In the genomic region with DNA sequence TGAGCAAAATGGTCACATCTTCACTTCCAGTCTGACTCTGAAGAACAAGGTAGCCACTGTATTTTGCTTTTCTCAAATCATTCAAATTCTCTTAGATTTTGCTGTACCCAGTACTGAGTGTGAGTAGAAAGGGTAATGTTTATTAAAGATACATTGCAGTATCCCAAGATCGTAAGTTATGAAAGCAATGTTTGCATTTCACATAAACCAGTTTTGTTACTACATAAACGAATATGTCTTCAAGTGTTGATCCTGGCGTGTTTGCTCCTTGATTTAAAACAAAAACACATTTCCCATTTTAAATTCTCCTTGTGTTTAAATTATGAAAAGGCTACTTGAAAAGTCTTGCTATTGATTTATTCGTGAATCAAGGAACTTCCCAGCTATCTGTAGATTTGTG, we compare ENCODE assay signal across 20 cellular contexts. TPM values are rescaled to one million over a fixed set of nuclear protein-coding genes. Genes with fewer than 3 reads are reported as not detected.
DNase-seq lines count a peak whose midpoint lies in the region; ATAC-seq, FAIRE-seq and TF ChIP-seq lines count a peak whose summit lies in the region.
"Had no signal": no experiment of that assay in that cellular context is flagged by ENCODE, and none has a peak within 500 bp of the region (broad histone marks: within the 10 kb centered on the region; RNA-seq: fewer than 3 reads in every experiment).

No MANE protein-coding gene starts in this region.

- POLR2A ChIA-PET in HepG2 (lab: Yijun Ruan, JAX), result no interaction called here

- H3K4me1 ChIP-seq in DOHH2 (ENCODE audit: control insufficient read depth, low read length) (peaks cover 42% of the 10 kb centered on the region), testis (peaks cover 23% of the 10 kb centered on the region), HepG2 (ENCODE audit: insufficient read depth, low read length) (0 out of 2 replicates have a peak, but pooled peaks cover 7% of the 10 kb centered on the region)

- CTCF ChIA-PET in HepG2 (lab: Yijun Ruan, JAX; ENCODE audit: low intra/inter-chr PET ratio, low total read pairs), result no interaction called here

- WGBS in testis, 2 donors, result 64 to 81% methylated on average over 4 of the region's 4 CpGs
- 91% methylated on average over 4 of the region's 4 CpGs for WGBS in HepG2 (ENCODE audit: low lambda C conversion rate)

- H3K27me3 Mint-ChIP-seq in activated naive CD8-positive, alpha-beta T cell, result no peaks in the 10 kb centered on the region
- H3K27me3 Mint-ChIP-seq in activated naive CD8-positive, alpha-beta T cell treated with anti-CD3 and anti-CD28 coated beads for 36 hours, result no peaks in the 10 kb centered on the region
- no peaks in the 10 kb centered on the region for H3K27me3 Mint-ChIP-seq in chondrocyte (ENCODE audit: low read depth)
- H3K27me3 Mint-ChIP-seq: CD8-positive, alpha-beta memory T cell had no signal

- peaks cover 52% of the 10 kb centered on the region for H3K4me1 Mint-ChIP-seq in activated naive CD8-positive, alpha-beta T cell (ENCODE audit: low read depth)
- peaks cover 34% of the 10 kb centered on the region for H3K4me1 Mint-ChIP-seq in activated naive CD8-positive, alpha-beta T cell treated with anti-CD3 and anti-CD28 coated beads for 36 hours
- H3K4me1 Mint-ChIP-seq in chondrocyte (ENCODE audit: low read depth), result peaks cover 39% of the 10 kb centered on the region

- H3K36me3 ChIP-seq in DOHH2 (ENCODE audit: control insufficient read depth, low read length) (peaks cover 5% of the 10 kb centered on the region; the same call in 1 of the 2 replicates), testis (ENCODE audit: low read depth, missing control alignments) (no peaks in the 10 kb centered on the region), HepG2 (replicated peaks in 1 of 2; ENCODE audit: control insufficient read depth in 1 of 2, insufficient read depth in 2 of 2, low read length in 2 of 2) (no peaks in the 10 kb centered on the region)
- H3K36me3 ChIP-seq: MG63 had no signal

- BruUV-seq in HepG2 (replicated peaks; lab: Mats Ljungman, UMichigan), result no TSS peak

- H3K27ac ChIP-seq in DOHH2 (ENCODE audit: low read depth, low read length) (no peak overlapping the region), testis (peak overlapping the region; percentile 0 to 42), HepG2 (ENCODE audit: extremely low read length, insufficient read depth, low read length) (no peak overlapping the region)

- TF ChIP-seq CTCF in DOHH2 (IDR thresholded peaks at IDR 0.05; ENCODE audit: low read depth, low read length, poor library complexity, severe bottlenecking) (no peak), chondrocyte (IDR thresholded peaks at IDR 0.05) (no peak), testis (IDR thresholded peaks at IDR 0.05) (no peak), HepG2 (CRISPR knock-in tag; IDR thresholded peaks at IDR 0.05) (no peak)

- no peak for DNase-seq in activated naive CD8-positive, alpha-beta T cell treated with anti-CD3 and anti-CD28 coated beads for 36 hours
- DNase-seq in chondrocyte (ENCODE audit: low spot score) (no peak), testis (no peak), hippocampal formation (lab: John Stamatoyannopoulos, UW) (no peak), HepG2 (ENCODE audit: low spot score) (no peak)
- DNase-seq: Calu3; CD8-positive, alpha-beta memory T cell; DMS153; MG63; NCI-H187; NCI-H446 treated with DMSO at 0.1 percent for 48 hours; NCI-H526 treated with DMSO at 0.1 percent for 48 hours; OCI-M1; Right ventricle myocardium superior had no signal

- H3K36me3 Mint-ChIP-seq in activated naive CD8-positive, alpha-beta T cell, result peaks cover 23% of the 10 kb centered on the region
- peaks cover 23% of the 10 kb centered on the region for H3K36me3 Mint-ChIP-seq in activated naive CD8-positive, alpha-beta T cell treated with anti-CD3 and anti-CD28 coated beads for 36 hours
- peaks cover 4% of the 10 kb centered on the region for H3K36me3 Mint-ChIP-seq in chondrocyte (ENCODE audit: low read depth)

- H3K27me3 ChIP-seq in DOHH2 (ENCODE audit: control insufficient read depth, low read length) (no peaks in the 10 kb centered on the region), testis (no peaks in the 10 kb centered on the region), HepG2 (ENCODE audit: control insufficient read depth in 1 of 2, insufficient read depth in 2 of 2, low read length in 2 of 2) (no peaks in the 10 kb centered on the region)
- H3K27me3 ChIP-seq: MG63 had no signal

- ATAC-seq in HG03280 (IDR thresholded peaks at IDR 0.05; ENCODE audit: unreplicated experiment) (no peak), HepG2 (no peak)

- no peak overlapping the region for H3K9ac ChIP-seq in HepG2 (ENCODE audit: insufficient read depth, low read depth, low read length)

- no peak for TF ChIP-seq RAD21 in HepG2 (CRISPR knock-in tag; IDR thresholded peaks at IDR 0.05)

- H3K79me2 ChIP-seq in DOHH2 (ENCODE audit: control insufficient read depth, low read length) (peaks cover 73% of the 10 kb centered on the region), HepG2 (ENCODE audit: insufficient read depth, low read length) (no peaks in the 10 kb centered on the region)

- intact Hi-C loops in testis (cut with DNase I; ENCODE audit: low total_unique reads), result no loop called here
- intact Hi-C loops in HepG2 (cut with micrococcal nuclease; ENCODE audit: unreplicated experiment), result no loop called here

- peaks cover 4% of the 10 kb centered on the region; the same call in 1 of the 2 replicates for H4K20me1 ChIP-seq in DOHH2 (ENCODE audit: control insufficient read depth, insufficient read depth, low read depth, low read length)
- H4K20me1 ChIP-seq in HepG2 (ENCODE audit: insufficient read depth, low read length), result no peaks in the 10 kb centered on the region; the same call in 1 of the 2 replicates

- no peaks in the 10 kb centered on the region for H3K9me2 ChIP-seq in DOHH2 (replicated peaks; ENCODE audit: control insufficient read depth, low read length)

- H3K9me3 Mint-ChIP-seq in activated naive CD8-positive, alpha-beta T cell (ENCODE audit: low read depth), result no peaks in the 10 kb centered on the region
- H3K9me3 Mint-ChIP-seq in activated naive CD8-positive, alpha-beta T cell treated with anti-CD3 and anti-CD28 coated beads for 36 hours, result no peaks in the 10 kb centered on the region
- H3K9me3 Mint-ChIP-seq in chondrocyte (ENCODE audit: low read depth), result no peaks in the 10 kb centered on the region
- H3K9me3 Mint-ChIP-seq: CD8-positive, alpha-beta memory T cell had no signal

- peaks cover 5% of the 10 kb centered on the region; the same call in 1 of the 2 replicates for H3F3A ChIP-seq in DOHH2 (ENCODE audit: control insufficient read depth, insufficient read depth)

- H3K9me3 ChIP-seq in DOHH2 (ENCODE audit: control insufficient read depth, insufficient read depth, low read length), result no peaks in the 10 kb centered on the region
- H3K9me3 ChIP-seq in testis, result no peaks in the 10 kb centered on the region
- H3K9me3 ChIP-seq in HepG2 (ENCODE audit: low read length), result no peaks in the 10 kb centered on the region
- H3K9me3 ChIP-seq: MG63 had no signal

- no peak for FAIRE-seq in HepG2 (lab: Jason Lieb, UNC)
- FAIRE-seq: A204.1, G401.6, H1 had no signal

- peak overlapping the region; percentile 41; the same call in 1 of the 2 replicates for H3K4me2 ChIP-seq in DOHH2 (ENCODE audit: low read length)
- H3K4me2 ChIP-seq in HepG2 (ENCODE audit: low read depth, low read length), result no peak overlapping the region

- no peak overlapping the region for H2AFZ ChIP-seq in HepG2 (ENCODE audit: low read length)

- TF ChIP-seq EP300 in HepG2 (IDR thresholded peaks at IDR 0.05; ENCODE audit: low read depth in 2 of 2, low read length in 2 of 2), result no peak
- no peak for TF ChIP-seq EP300 in HepG2 (CRISPR knock-in tag; IDR thresholded peaks at IDR 0.05; ENCODE audit: borderline replicate concordance)

- in situ Hi-C loops in HepG2 (cut with HindIII; ENCODE audit: extremely low pct_ligation_motif_present, low pct_unique_long_range_greater_than_20kb), result no loop called here

- peak overlapping the region; percentile 20 for H3K4me3 Mint-ChIP-seq in activated naive CD8-positive, alpha-beta T cell
- no peak overlapping the region for H3K4me3 Mint-ChIP-seq in activated naive CD8-positive, alpha-beta T cell treated with anti-CD3 and anti-CD28 coated beads for 36 hours
- H3K4me3 Mint-ChIP-seq in chondrocyte (ENCODE audit: unreplicated experiment), result no peak overlapping the region

- no peak overlapping the region for H3K4me3 ChIP-seq in DOHH2 (ENCODE audit: low read length)
- no peak overlapping the region for H3K4me3 ChIP-seq in testis
- no peak overlapping the region for H3K4me3 ChIP-seq in HepG2 (replicated peaks in 1 of 3; ENCODE audit: insufficient read depth in 1 of 3, low read depth in 2 of 3, low read length in 3 of 3)
- H3K4me3 ChIP-seq: MG63 had no signal

- TF ChIP-seq POLR2A in testis (IDR thresholded peaks at IDR 0.05) (no peak), HepG2 (IDR thresholded peaks at IDR 0.05; ENCODE audit: insufficient read depth in 1 of 2, low read depth in 2 of 2, low read length in 2 of 2) (no peak)

- no peak overlapping the region for H3K27ac Mint-ChIP-seq in activated naive CD8-positive, alpha-beta T cell
- H3K27ac Mint-ChIP-seq in activated naive CD8-positive, alpha-beta T cell treated with anti-CD3 and anti-CD28 coated beads for 36 hours, result no peak overlapping the region
- peak overlapping the region; percentile 70 for H3K27ac Mint-ChIP-seq in chondrocyte (ENCODE audit: unreplicated experiment)

RNA-seq across cellular contexts. Expression of gene SNX30, which starts 22.0 kb away (rescaled TPM):
- 1 to 10 TPM; 5.4 TPM for total RNA-seq in activated naive CD8-positive, alpha-beta T cell treated with anti-CD3 and anti-CD28 coated beads for 36 hours
- total RNA-seq in chondrocyte (14.5 to 20.1 TPM (median 19.9 TPM) in 3 replicates), testis (10 to 100 TPM; 34.1 to 34.2 TPM), HepG2 (2016; rRNA removed; fragmentation: Illumina TruSeq; extraction: Trizol) (12.4 and 18.9 TPM in 2 replicates)
- polyA plus RNA-seq in testis (ENCODE audit: insufficient read depth, low read depth, low replicate concordance) (26.3 TPM), HepG2 (2011; rRNA removed) (4.4 TPM in 2 replicates)
- 1.1 and 1.5 TPM in 2 replicates for total RNA-seq in HepG2 (2016; cell fraction: cytosol; rRNA removed; fragmentation: Illumina TruSeq; extraction: Trizol; ENCODE audit: low read depth)
- 12.6 and 18.4 TPM in 2 replicates for total RNA-seq in HepG2 (2016; cell fraction: insoluble cytoplasmic fraction; rRNA removed; fragmentation: Illumina TruSeq; extraction: Trizol)
- total RNA-seq in HepG2 (2016; cell fraction: membrane; rRNA removed; fragmentation: Illumina TruSeq; extraction: Trizol), result 5.4 and 5.7 TPM in 2 replicates
- total RNA-seq in HepG2 (2016; cell fraction: nucleus; rRNA removed; fragmentation: Illumina TruSeq; extraction: Trizol), result 10.8 and 11.5 TPM in 2 replicates
- 4.3 and 5.1 TPM in 2 replicates for polyA plus RNA-seq in HepG2 (2011; cell fraction: cytosol; rRNA removed)
- polyA plus RNA-seq in HepG2 (2011; cell fraction: nucleus; rRNA removed), result 4.9 and 6.3 TPM in 2 replicates
- 6.1 and 6.8 TPM in 2 replicates for polyA plus RNA-seq in HepG2 (2012)
- polyA plus RNA-seq in HepG2 (2016; cell fraction: cytosol; fragmentation: Illumina TruSeq; extraction: Trizol; ENCODE audit: low read depth), result 0.32 and 0.33 TPM in 2 replicates
- 11.2 and 11.4 TPM in 2 replicates for polyA plus RNA-seq in HepG2 (2016; cell fraction: insoluble cytoplasmic fraction; fragmentation: Illumina TruSeq; extraction: Trizol; ENCODE audit: low read depth)
- polyA plus RNA-seq in HepG2 (2016; cell fraction: membrane; fragmentation: Illumina TruSeq; extraction: Trizol; ENCODE audit: low read depth), result 1.5 TPM in 2 replicates
- polyA plus RNA-seq in HepG2 (2016; cell fraction: nucleus; fragmentation: Illumina TruSeq; extraction: Trizol; ENCODE audit: insufficient read depth, low read depth), result 7.7 and 8.6 TPM in 2 replicates
- polyA minus RNA-seq in HepG2 (2011; rRNA and poly(A)+ RNA removed; ENCODE audit: low replicate concordance), result 5.0 and 13.7 TPM in 2 replicates
- 8.2 and 8.9 TPM in 2 replicates for polyA minus RNA-seq in HepG2 (2011; cell fraction: cytosol; rRNA and poly(A)+ RNA removed)
- 11.2 and 12.4 TPM in 2 replicates for polyA minus RNA-seq in HepG2 (2011; cell fraction: nucleus; rRNA and poly(A)+ RNA removed)

RNA-seq across cellular contexts. Expression of gene INIP, which starts 54.6 kb away (rescaled TPM):
- total RNA-seq in activated naive CD8-positive, alpha-beta T cell treated with anti-CD3 and anti-CD28 coated beads for 36 hours, result 10 to 100 TPM; 36.8 to 38.6 TPM
- total RNA-seq in chondrocyte, result 20.6 to 22.7 TPM (median 22.0 TPM) in 3 replicates
- 10 to 100 TPM; 18.5 to 21.7 TPM for total RNA-seq in testis
- 16.1 TPM for polyA plus RNA-seq in testis (ENCODE audit: insufficient read depth, low read depth, low replicate concordance)
- 28.6 and 42.0 TPM in 2 replicates for total RNA-seq in HepG2 (2016; rRNA removed; fragmentation: Illumina TruSeq; extraction: Trizol)
- total RNA-seq in HepG2 (2016; cell fraction: cytosol; rRNA removed; fragmentation: Illumina TruSeq; extraction: Trizol; ENCODE audit: low read depth), result 5.6 and 7.9 TPM in 2 replicates
- 27.9 and 47.6 TPM in 2 replicates for total RNA-seq in HepG2 (2016; cell fraction: insoluble cytoplasmic fraction; rRNA removed; fragmentation: Illumina TruSeq; extraction: Trizol)
- total RNA-seq in HepG2 (2016; cell fraction: membrane; rRNA removed; fragmentation: Illumina TruSeq; extraction: Trizol), result 14.2 and 16.6 TPM in 2 replicates
- total RNA-seq in HepG2 (2016; cell fraction: nucleus; rRNA removed; fragmentation: Illumina TruSeq; extraction: Trizol), result 10.3 and 11.5 TPM in 2 replicates
- polyA plus RNA-seq in HepG2 (2011; rRNA removed), result 9.4 and 13.6 TPM in 2 replicates
- 5.2 and 7.7 TPM in 2 replicates for polyA plus RNA-seq in HepG2 (2011; cell fraction: cytosol; rRNA removed)
- polyA plus RNA-seq in HepG2 (2011; cell fraction: nucleus; rRNA removed), result 1.6 and 1.7 TPM in 2 replicates
- polyA plus RNA-seq in HepG2 (2012), result 9.3 and 10.7 TPM in 2 replicates
- polyA plus RNA-seq in HepG2 (2016; cell fraction: cytosol; fragmentation: Illumina TruSeq; extraction: Trizol; ENCODE audit: low read depth), result 5.3 and 8.1 TPM in 2 replicates
- polyA plus RNA-seq in HepG2 (2016; cell fraction: insoluble cytoplasmic fraction; fragmentation: Illumina TruSeq; extraction: Trizol; ENCODE audit: low read depth), result 47.7 and 48.3 TPM in 2 replicates
- polyA plus RNA-seq in HepG2 (2016; cell fraction: membrane; fragmentation: Illumina TruSeq; extraction: Trizol; ENCODE audit: low read depth), result 10.6 and 11.9 TPM in 2 replicates
- 16.8 and 18.8 TPM in 2 replicates for polyA plus RNA-seq in HepG2 (2016; cell fraction: nucleus; fragmentation: Illumina TruSeq; extraction: Trizol; ENCODE audit: insufficient read depth, low read depth)
- polyA minus RNA-seq in HepG2 (2011; rRNA and poly(A)+ RNA removed; ENCODE audit: low replicate concordance), result 9.8 and 17.0 TPM in 2 replicates
- polyA minus RNA-seq in HepG2 (2011; cell fraction: cytosol; rRNA and poly(A)+ RNA removed), result 7.9 and 9.6 TPM in 2 replicates
- polyA minus RNA-seq in HepG2 (2011; cell fraction: nucleus; rRNA and poly(A)+ RNA removed), result 6.8 and 7.8 TPM in 2 replicates

Comparison
In these comparisons a context has a peak if more than half of its experiments do, and no peak if none do; other contexts are left out.
1. H3K27ac ChIP-seq: peak in testis (2 of 2); none in DOHH2 (single experiment) and HepG2 (single experiment).